24 cellular contexts compared by ENCODE assay signal in genomic region chr6:2560140-2560818, GRCh38.
DNase-seq lines count a peak whose midpoint lies in the region; ATAC-seq and TF ChIP-seq lines count a peak whose summit lies in the region.
"Had no signal": no experiment of that assay in that cellular context is flagged by ENCODE, and none has a peak within 500 bp of the region (broad histone marks: within the 10 kb centered on the region; RNA-seq: fewer than 3 reads in every experiment).

No MANE protein-coding gene starts in this region.

- H3K27ac ChIP-seq in GM23338 (ENCODE audit: low read depth) (no peak overlapping the region), ascending aorta (peak overlapping the region; percentile 62 to 71), smooth muscle cell (ENCODE audit: low read depth) (no peak overlapping the region), left ventricle myocardium inferior (replicated peaks) (no peak overlapping the region)
- H3K27ac ChIP-seq: BLaER1, HL-60 had no signal

- H4K20me1 ChIP-seq in GM23338 (replicated peaks; ENCODE audit: insufficient read depth) (no peaks in the 10 kb centered on the region), smooth muscle cell (ENCODE audit: low read depth) (no peaks in the 10 kb centered on the region)
- H4K20me1 ChIP-seq: BLaER1 had no signal

- H3K9me3 ChIP-seq in ascending aorta (no peaks in the 10 kb centered on the region), smooth muscle cell (replicated peaks; ENCODE audit: low read depth) (no peaks in the 10 kb centered on the region), left ventricle myocardium inferior (replicated peaks) (no peaks in the 10 kb centered on the region)
- H3K9me3 ChIP-seq: BLaER1 had no signal

- H3K4me3 Mint-ChIP-seq in GM23338: no peak overlapping the region
- H3K4me3 Mint-ChIP-seq in mesothelial cell of epicardium: no peak overlapping the region
- H3K4me3 Mint-ChIP-seq: CD4-positive, CD25-positive, alpha-beta regulatory T cell; HFFc6 had no signal

- H3K36me3 ChIP-seq in GM23338 (ENCODE audit: insufficient read depth) (no peaks in the 10 kb centered on the region), ascending aorta (no peaks in the 10 kb centered on the region), smooth muscle cell (ENCODE audit: low read depth) (no peaks in the 10 kb centered on the region), left ventricle myocardium inferior (no peaks in the 10 kb centered on the region)
- H3K36me3 ChIP-seq: BLaER1 had no signal

- H3K27me3 ChIP-seq in GM23338 (ENCODE audit: insufficient read depth): no peaks in the 10 kb centered on the region
- H3K27me3 ChIP-seq in ascending aorta: no peaks in the 10 kb centered on the region
- H3K27me3 ChIP-seq in smooth muscle cell (ENCODE audit: low read depth): no peaks in the 10 kb centered on the region
- no peaks in the 10 kb centered on the region for H3K27me3 ChIP-seq in left ventricle myocardium inferior (ENCODE audit: low read depth)
- H3K27me3 ChIP-seq: BLaER1 had no signal

- H3K4me1 ChIP-seq in GM23338 (ENCODE audit: insufficient read depth) (no peaks in the 10 kb centered on the region), ascending aorta (peaks cover 0 to 12% of the 10 kb centered on the region in 2 donors), smooth muscle cell (ENCODE audit: low read depth) (peaks cover 7% of the 10 kb centered on the region), left ventricle myocardium inferior (peaks cover 15% of the 10 kb centered on the region)
- H3K4me1 ChIP-seq: BLaER1 had no signal

- no peaks in the 10 kb centered on the region for H3K9me2 ChIP-seq in GM23338 (ENCODE audit: insufficient read depth)

- peak overlapping the region; percentile 94 for H2AFZ ChIP-seq in GM23338
- peak overlapping the region; percentile 69 for H2AFZ ChIP-seq in smooth muscle cell (ENCODE audit: low read depth)

- H3K79me2 ChIP-seq in GM23338 (replicated peaks; ENCODE audit: insufficient read depth) (no peaks in the 10 kb centered on the region), smooth muscle cell (ENCODE audit: low read depth) (no peaks in the 10 kb centered on the region)

- H3K27me3 Mint-ChIP-seq in GM23338 (ENCODE audit: insufficient read depth, low read depth, poor library complexity): peaks cover 6% of the 10 kb centered on the region
- H3K27me3 Mint-ChIP-seq in mesothelial cell of epicardium (ENCODE audit: low read depth): no peaks in the 10 kb centered on the region

- no peak for DNase-seq in GM23338 (ENCODE audit: low spot score)
- DNase-seq in ascending aorta (ENCODE audit: low spot score in 2 of 2): no peak
- DNase-seq in mesothelial cell of epicardium (ENCODE audit: low spot score in 2 of 2, unreplicated experiment in 2 of 2): no peak
- DNase-seq in smooth muscle cell (lab: John Stamatoyannopoulos, UW; ENCODE audit: unreplicated experiment): no peak
- no peak for DNase-seq in left ventricle myocardium inferior
- DNase-seq in cortex of kidney (lab: John Stamatoyannopoulos, UW): no peak
- DNase-seq: CD4-positive, CD25-positive, alpha-beta regulatory T cell; DMS153; DND-41; HFFc6; Karpas-422; NCI-H1092 treated with DMSO at 0.1 percent for 48 hours; NCI-H1436; NCI-H187; NCI-H2081 treated with DMSO at 0.1 percent for 48 hours; NCI-H2171; NCI-H226; NCI-H510A; NCI-H69; Right ventricle myocardium superior; RPMI8226 had no signal

- WGBS in smooth muscle cell (ENCODE audit: low lambda C conversion rate): 84% methylated on average over 8 of the region's 8 CpGs

- no peak overlapping the region for H3K9ac ChIP-seq in smooth muscle cell (ENCODE audit: low read depth)
- H3K9ac ChIP-seq: BLaER1 had no signal

- H3F3A ChIP-seq in GM23338 (replicated peaks; ENCODE audit: low read depth): no peaks in the 10 kb centered on the region
- H3F3A ChIP-seq in smooth muscle cell (ENCODE audit: low read depth): peaks cover 7% of the 10 kb centered on the region

- H3K36me3 Mint-ChIP-seq in GM23338 (ENCODE audit: low read depth) (no peaks in the 10 kb centered on the region), mesothelial cell of epicardium (no peaks in the 10 kb centered on the region)
- H3K36me3 Mint-ChIP-seq: CD4-positive, CD25-positive, alpha-beta regulatory T cell had no signal

- intact Hi-C loops in ascending aorta (cut with DNase I): loop anchor here (5.0 kb wide), 1 partner anchor 72 kb away; no protein-coding TSS in a partner anchor
- intact Hi-C loops in left ventricle myocardium inferior (cut with micrococcal nuclease): no loop called here

- H3K27ac Mint-ChIP-seq in GM23338 (no peak overlapping the region), mesothelial cell of epicardium (peak overlapping the region; percentile 49)
- H3K27ac Mint-ChIP-seq: CD4-positive, CD25-positive, alpha-beta regulatory T cell; HFFc6 had no signal

- H3K4me2 ChIP-seq in GM23338 (no peak overlapping the region), smooth muscle cell (no peak overlapping the region)
- H3K4me2 ChIP-seq: BLaER1 had no signal

- ATAC-seq in GM23338: no peak
- no peak for ATAC-seq in GM21423 (IDR thresholded peaks at IDR 0.05; ENCODE audit: unreplicated experiment)

- no peaks in the 10 kb centered on the region for H3K9me3 Mint-ChIP-seq in GM23338
- H3K9me3 Mint-ChIP-seq in mesothelial cell of epicardium: no peaks in the 10 kb centered on the region
- H3K9me3 Mint-ChIP-seq: CD4-positive, CD25-positive, alpha-beta regulatory T cell; HFFc6 had no signal

- TF ChIP-seq CTCF in GM23338 (conservative IDR thresholded peaks at IDR 0.05; ENCODE audit: low read depth in 2 of 2) (no peak), ascending aorta (IDR thresholded peaks at IDR 0.05) (peak in 1 of 3 experiments; percentile 13), mesothelial cell of epicardium (IDR thresholded peaks at IDR 0.05; ENCODE audit: unreplicated experiment) (no peak), smooth muscle cell (IDR thresholded peaks at IDR 0.05; ENCODE audit: borderline replicate concordance, insufficient read depth, poor library complexity, severe bottlenecking) (no peak), left ventricle myocardium inferior (IDR thresholded peaks at IDR 0.05; ENCODE audit: borderline replicate concordance) (no peak)

- H3K4me1 Mint-ChIP-seq in GM23338 (peaks cover 20% of the 10 kb centered on the region), mesothelial cell of epicardium (peaks cover 47% of the 10 kb centered on the region)

- H3K4me3 ChIP-seq in GM23338: no peak overlapping the region
- H3K4me3 ChIP-seq in ascending aorta: peak overlapping the region in 1 of 2 donors; percentile 4
- no peak overlapping the region for H3K4me3 ChIP-seq in smooth muscle cell
- H3K4me3 ChIP-seq in left ventricle myocardium inferior: no peak overlapping the region
- H3K4me3 ChIP-seq: BLaER1 had no signal

TF ChIP-seq in GM23338, 12 proteins besides CTCF, POLR2A, EP300 and RAD21 (continues in another document):
- TF ChIP-seq ZNF331 (CRISPR knock-in tag; IDR thresholded peaks at IDR 0.05; ENCODE audit: low read depth) (no peak), ETS1 (IDR thresholded peaks at IDR 0.05) (no peak), JUNB (IDR thresholded peaks at IDR 0.05; ENCODE audit: unreplicated experiment) (no peak), STAT1 (IDR thresholded peaks at IDR 0.05; ENCODE audit: unreplicated experiment) (no peak), POLR2AphosphoS5 (IDR thresholded peaks at IDR 0.05; ENCODE audit: low read depth) (no peak)
- TF ChIP-seq, protein P1, sequence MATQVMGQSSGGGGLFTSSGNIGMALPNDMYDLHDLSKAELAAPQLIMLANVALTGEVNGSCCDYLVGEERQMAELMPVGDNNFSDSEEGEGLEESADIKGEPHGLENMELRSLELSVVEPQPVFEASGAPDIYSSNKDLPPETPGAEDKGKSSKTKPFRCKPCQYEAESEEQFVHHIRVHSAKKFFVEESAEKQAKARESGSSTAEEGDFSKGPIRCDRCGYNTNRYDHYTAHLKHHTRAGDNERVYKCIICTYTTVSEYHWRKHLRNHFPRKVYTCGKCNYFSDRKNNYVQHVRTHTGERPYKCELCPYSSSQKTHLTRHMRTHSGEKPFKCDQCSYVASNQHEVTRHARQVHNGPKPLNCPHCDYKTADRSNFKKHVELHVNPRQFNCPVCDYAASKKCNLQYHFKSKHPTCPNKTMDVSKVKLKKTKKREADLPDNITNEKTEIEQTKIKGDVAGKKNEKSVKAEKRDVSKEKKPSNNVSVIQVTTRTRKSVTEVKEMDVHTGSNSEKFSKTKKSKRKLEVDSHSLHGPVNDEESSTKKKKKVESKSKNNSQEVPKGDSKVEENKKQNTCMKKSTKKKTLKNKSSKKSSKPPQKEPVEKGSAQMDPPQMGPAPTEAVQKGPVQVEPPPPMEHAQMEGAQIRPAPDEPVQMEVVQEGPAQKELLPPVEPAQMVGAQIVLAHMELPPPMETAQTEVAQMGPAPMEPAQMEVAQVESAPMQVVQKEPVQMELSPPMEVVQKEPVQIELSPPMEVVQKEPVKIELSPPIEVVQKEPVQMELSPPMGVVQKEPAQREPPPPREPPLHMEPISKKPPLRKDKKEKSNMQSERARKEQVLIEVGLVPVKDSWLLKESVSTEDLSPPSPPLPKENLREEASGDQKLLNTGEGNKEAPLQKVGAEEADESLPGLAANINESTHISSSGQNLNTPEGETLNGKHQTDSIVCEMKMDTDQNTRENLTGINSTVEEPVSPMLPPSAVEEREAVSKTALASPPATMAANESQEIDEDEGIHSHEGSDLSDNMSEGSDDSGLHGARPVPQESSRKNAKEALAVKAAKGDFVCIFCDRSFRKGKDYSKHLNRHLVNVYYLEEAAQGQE (IDR thresholded peaks at IDR 0.05; ENCODE audit: unreplicated experiment): no peak

Comparison
In these comparisons a context has a peak if more than half of its experiments do, and no peak if none do; other contexts are left out.
1. H3K27ac ChIP-seq: peak in ascending aorta (2 of 2); none in GM23338 (single experiment), smooth muscle cell (single experiment) and left ventricle myocardium inferior (single experiment).